ENCODE assay signal across 21 cellular contexts in the genomic region with DNA sequence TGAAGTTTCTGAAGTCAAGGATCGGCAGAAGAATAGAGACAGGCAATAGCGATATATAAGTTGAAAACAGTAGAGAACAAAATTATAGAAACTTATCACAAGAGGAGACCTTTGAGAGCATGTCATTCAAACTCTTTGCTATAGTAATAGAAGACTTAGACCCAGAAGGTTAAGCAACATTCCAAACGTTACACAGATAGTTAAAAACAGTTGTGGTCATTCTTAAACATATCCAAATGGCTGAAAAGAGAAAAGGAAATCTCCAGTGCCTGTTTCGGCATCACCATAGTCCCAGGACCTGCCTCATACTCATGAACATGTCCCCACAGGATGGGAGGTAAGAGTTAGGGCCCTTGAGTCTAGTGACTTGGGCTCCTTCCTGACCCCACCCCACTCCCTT.
DNase-seq lines count a peak whose midpoint lies in the region; ATAC-seq, FAIRE-seq and TF ChIP-seq lines count a peak whose summit lies in the region.
"Had no signal": no experiment of that assay in that cellular context is flagged by ENCODE, and none has a peak within 500 bp of the region (broad histone marks: within the 10 kb centered on the region; RNA-seq: fewer than 3 reads in every experiment).

No MANE protein-coding gene starts in this region.

- no peak for ATAC-seq in GM23338
- no peak for ATAC-seq in K562
- no peak for ATAC-seq in activated T-cell treated with anti-CD3 and anti-CD28 coated beads, Interleukin-2, amount 50 U/mL, for 72 hours (replicated peaks in 1 of 2)
- no peak for ATAC-seq in GM21576 (IDR thresholded peaks at IDR 0.05; ENCODE audit: unreplicated experiment)

- POLR2A ChIA-PET in K562 (lab: Yijun Ruan, JAX), result no interaction called here

- DNase-seq in EH (ENCODE audit: low read depth) (peak; percentile 25), GM23338 (ENCODE audit: low spot score) (no peak), K562 (ENCODE audit: extremely low read depth in 1 of 4, low spot score in 3 of 4) (no peak), hepatocyte (ENCODE audit: low spot score) (no peak), left ventricle myocardium inferior (no peak)
- DNase-seq in activated T-cell treated with anti-CD3 and anti-CD28 coated beads, Interleukin-2, amount 50 U/mL, for 72 hours, result no peak
- no peak for DNase-seq in activated CD4-positive, CD25-positive, alpha-beta regulatory T cell (lab: John Stamatoyannopoulos, UW)
- DNase-seq: AML-193; BE2C; CD4-positive, alpha-beta T cell; CD8-positive, alpha-beta memory T cell; DMS 273 treated with DMSO at 0.1 percent for 48 hours; DMS79; GF-D8; H7; HCEC 1CT had no signal

- H3K4me3 ChIP-seq in GM23338 (no peak overlapping the region), K562 (no peak overlapping the region), hepatocyte (no peak overlapping the region), left ventricle myocardium inferior (no peak overlapping the region)
- H3K4me3 ChIP-seq: BLaER1 treated with 17β-estradiol and CSF1 and Interleukin-3, amounts not matched to agents 10 nM and 100 nM had no signal

- no peaks in the 10 kb centered on the region for H4K20me1 ChIP-seq in GM23338 (replicated peaks; ENCODE audit: insufficient read depth)
- no peaks in the 10 kb centered on the region for H4K20me1 ChIP-seq in K562 (replicated peaks; ENCODE audit: control insufficient read depth, insufficient read depth, low read length)
- no peaks in the 10 kb centered on the region for H4K20me1 ChIP-seq in hepatocyte (ENCODE audit: insufficient read depth, poor library complexity, severe bottlenecking)
- H4K20me1 ChIP-seq: BLaER1 treated with 17β-estradiol and CSF1 and Interleukin-3, amounts not matched to agents 10 nM and 100 nM had no signal

- no peak for TF ChIP-seq RAD21 in K562 (CRISPR knock-in tag; conservative IDR thresholded peaks at IDR 0.05 in 1 of 2, IDR thresholded peaks at IDR 0.05 in 1 of 2)

- intact Hi-C loops in K562 (cut with micrococcal nuclease), result no loop called here
- intact Hi-C loops in left ventricle myocardium inferior (cut with micrococcal nuclease), result no loop called here

- no peak for TF ChIP-seq CTCF in GM23338 (conservative IDR thresholded peaks at IDR 0.05; ENCODE audit: low read depth in 2 of 2)
- no peak for TF ChIP-seq CTCF in K562 (IDR thresholded peaks at IDR 0.05 in 2 of 3, conservative IDR thresholded peaks at IDR 0.05 in 1 of 3; ENCODE audit: insufficient read depth in 2 of 3, low read depth in 1 of 3, low read length in 3 of 3)
- no peak for TF ChIP-seq CTCF in hepatocyte (IDR thresholded peaks at IDR 0.05; ENCODE audit: poor library complexity)
- TF ChIP-seq CTCF in left ventricle myocardium inferior (IDR thresholded peaks at IDR 0.05; ENCODE audit: borderline replicate concordance), result no peak

- in situ Hi-C loops in K562 (cut with MboI), result no loop called here

- no peaks in the 10 kb centered on the region for H3K4me1 ChIP-seq in GM23338 (ENCODE audit: insufficient read depth)
- no peaks in the 10 kb centered on the region for H3K4me1 ChIP-seq in K562 (replicated peaks in 1 of 2; ENCODE audit: control insufficient read depth in 2 of 2, insufficient read depth in 2 of 2, low read length in 2 of 2)
- no peaks in the 10 kb centered on the region for H3K4me1 ChIP-seq in hepatocyte (ENCODE audit: insufficient read depth)
- no peaks in the 10 kb centered on the region for H3K4me1 ChIP-seq in left ventricle myocardium inferior
- H3K4me1 ChIP-seq: BE2C; BLaER1 treated with 17β-estradiol and CSF1 and Interleukin-3, amounts not matched to agents 10 nM and 100 nM had no signal

- no peak overlapping the region for H3K9ac ChIP-seq in K562 (ENCODE audit: insufficient read depth in 1 of 2, low read depth in 2 of 2, low read length in 2 of 2)
- H3K9ac ChIP-seq: BLaER1 treated with 17β-estradiol and CSF1 and Interleukin-3, amounts not matched to agents 10 nM and 100 nM had no signal

- peaks cover 13% of the 10 kb centered on the region for H3K4me1 Mint-ChIP-seq in GM23338
- no peaks in the 10 kb centered on the region for H3K4me1 Mint-ChIP-seq in activated T-cell treated with anti-CD3 and anti-CD28 coated beads, Interleukin-2, amount 50 U/mL, for 72 hours (ENCODE audit: low read depth)
- H3K4me1 Mint-ChIP-seq: CD14-positive monocyte; CD8-positive, alpha-beta memory T cell had no signal

- H3K27ac ChIP-seq in GM23338 (ENCODE audit: low read depth), result no peak overlapping the region
- H3K27ac ChIP-seq in K562 (ENCODE audit: extremely low read depth, low read depth, low read length), result no peak overlapping the region
- H3K27ac ChIP-seq in hepatocyte, result peak overlapping the region; percentile 55
- no peak overlapping the region for H3K27ac ChIP-seq in left ventricle myocardium inferior (replicated peaks)
- H3K27ac ChIP-seq: BLaER1 treated with 17β-estradiol and CSF1 and Interleukin-3, amounts not matched to agents 10 nM and 100 nM had no signal

- H3K27me3 ChIP-seq in GM23338 (ENCODE audit: insufficient read depth), result no peaks in the 10 kb centered on the region
- H3K27me3 ChIP-seq in K562 (ENCODE audit: control insufficient read depth in 2 of 2, insufficient read depth in 2 of 2, low read length in 2 of 2), result no peaks in the 10 kb centered on the region
- H3K27me3 ChIP-seq in hepatocyte, result no peaks in the 10 kb centered on the region
- no peaks in the 10 kb centered on the region for H3K27me3 ChIP-seq in left ventricle myocardium inferior (ENCODE audit: low read depth)
- H3K27me3 ChIP-seq: BE2C; BLaER1 treated with 17β-estradiol and CSF1 and Interleukin-3, amounts not matched to agents 10 nM and 100 nM had no signal

- H3K79me2 ChIP-seq in GM23338 (replicated peaks; ENCODE audit: insufficient read depth), result no peaks in the 10 kb centered on the region
- H3K79me2 ChIP-seq in K562 (ENCODE audit: control insufficient read depth, insufficient read depth, low read length), result no peaks in the 10 kb centered on the region
- H3K79me2 ChIP-seq in hepatocyte, result no peaks in the 10 kb centered on the region

- TF ChIP-seq EP300 in K562 (IDR thresholded peaks at IDR 0.05; ENCODE audit: low read length), result no peak

- H3F3A ChIP-seq in GM23338 (replicated peaks; ENCODE audit: low read depth), result no peaks in the 10 kb centered on the region

- H3K9me1 ChIP-seq in K562 (ENCODE audit: control insufficient read depth, insufficient read depth, low read length), result no peaks in the 10 kb centered on the region

- FAIRE-seq in K562 (lab: Jason Lieb, UNC), result no peak
- FAIRE-seq: D721Med, H1 had no signal

- CTCF ChIA-PET in K562 (lab: Yijun Ruan, JAX; ENCODE audit: low intra/inter-chr PET ratio), result no interaction called here

- H3K9me2 ChIP-seq in GM23338 (ENCODE audit: insufficient read depth), result peaks cover 5% of the 10 kb centered on the region; the same call in 1 of the 2 replicates
- no peaks in the 10 kb centered on the region for H3K9me2 ChIP-seq in hepatocyte (replicated peaks; ENCODE audit: insufficient read depth)

- no peak overlapping the region for H3K4me2 ChIP-seq in GM23338
- no peak overlapping the region for H3K4me2 ChIP-seq in K562 (ENCODE audit: insufficient read depth, low read length)
- H3K4me2 ChIP-seq in hepatocyte, result no peak overlapping the region
- H3K4me2 ChIP-seq: BLaER1 treated with 17β-estradiol and CSF1 and Interleukin-3, amounts not matched to agents 10 nM and 100 nM had no signal

- H3K4me3 Mint-ChIP-seq in GM23338, result no peak overlapping the region
- no peak overlapping the region for H3K4me3 Mint-ChIP-seq in activated T-cell treated with anti-CD3 and anti-CD28 coated beads, Interleukin-2, amount 50 U/mL, for 72 hours
- H3K4me3 Mint-ChIP-seq: CD14-positive monocyte; CD4-positive, alpha-beta T cell; CD8-positive, alpha-beta memory T cell had no signal

- H3K27me3 Mint-ChIP-seq in GM23338 (ENCODE audit: insufficient read depth, low read depth, poor library complexity), result peaks cover 4% of the 10 kb centered on the region
- no peaks in the 10 kb centered on the region for H3K27me3 Mint-ChIP-seq in activated T-cell treated with anti-CD3 and anti-CD28 coated beads, Interleukin-2, amount 50 U/mL, for 72 hours (ENCODE audit: low read depth)

- TF ChIP-seq POLR2A in K562 (conservative IDR thresholded peaks at IDR 0.05), result no peak

- H3K36me3 Mint-ChIP-seq in GM23338 (ENCODE audit: low read depth), result peaks cover 7% of the 10 kb centered on the region; the same call in 1 of the 3 replicates
- peaks cover 0 to 2% of the 10 kb centered on the region in 2 donors for H3K36me3 Mint-ChIP-seq in activated T-cell treated with anti-CD3 and anti-CD28 coated beads, Interleukin-2, amount 50 U/mL, for 72 hours (ENCODE audit: insufficient read depth in 2 of 2)
- H3K36me3 Mint-ChIP-seq: CD14-positive monocyte; CD8-positive, alpha-beta memory T cell had no signal

- no peaks in the 10 kb centered on the region for H3K36me3 ChIP-seq in GM23338 (ENCODE audit: insufficient read depth)
- H3K36me3 ChIP-seq in K562 (ENCODE audit: control insufficient read depth, insufficient read depth, low read length), result no peaks in the 10 kb centered on the region
- H3K36me3 ChIP-seq in hepatocyte (replicated peaks; ENCODE audit: insufficient read depth, low read depth), result no peaks in the 10 kb centered on the region
- H3K36me3 ChIP-seq in left ventricle myocardium inferior, result no peaks in the 10 kb centered on the region
- H3K36me3 ChIP-seq: BE2C; BLaER1 treated with 17β-estradiol and CSF1 and Interleukin-3, amounts not matched to agents 10 nM and 100 nM had no signal

- no TSS peak for BruUV-seq in K562 (replicated peaks; lab: Mats Ljungman, UMichigan)

- WGBS in K562 (ENCODE audit: insufficient coverage, low coverage, missing lambda C conversion rate), result 40% methylated on average over 4 of the region's 4 CpGs
- 90% methylated on average over 4 of the region's 4 CpGs for WGBS in hepatocyte (ENCODE audit: low lambda C conversion rate, missing lambda C conversion rate)

- no peak overlapping the region for H3K27ac Mint-ChIP-seq in GM23338
- H3K27ac Mint-ChIP-seq in activated T-cell treated with anti-CD3 and anti-CD28 coated beads, Interleukin-2, amount 50 U/mL, for 72 hours, result no peak overlapping the region
- H3K27ac Mint-ChIP-seq: CD14-positive monocyte; CD4-positive, alpha-beta T cell; CD8-positive, alpha-beta memory T cell had no signal

- H2AFZ ChIP-seq in GM23338 (0 out of 2 replicates have a peak overlapping the region, but pooled peaks have one; percentile 20), K562 (ENCODE audit: low read depth, low read length) (peak overlapping the region; percentile 47; the same call in 1 of the 2 replicates), hepatocyte (no peak overlapping the region)

- H3K9me3 ChIP-seq in K562 (replicated peaks; ENCODE audit: control insufficient read depth, insufficient read depth, low read depth, low read length) (no peaks in the 10 kb centered on the region), hepatocyte (ENCODE audit: low read depth) (peaks cover 3% of the 10 kb centered on the region), left ventricle myocardium inferior (replicated peaks) (peaks cover 21% of the 10 kb centered on the region)
- H3K9me3 ChIP-seq: BE2C had no signal

- peaks cover 14% of the 10 kb centered on the region for H3K9me3 Mint-ChIP-seq in GM23338
- H3K9me3 Mint-ChIP-seq in activated T-cell treated with anti-CD3 and anti-CD28 coated beads, Interleukin-2, amount 50 U/mL, for 72 hours, result peaks cover 0 to 6% of the 10 kb centered on the region in 2 donors

TF ChIP-seq in GM23338, 12 proteins besides CTCF, POLR2A, EP300 and RAD21 (continues in another document):
- no peak for TF ChIP-seq POLR2AphosphoS5 (IDR thresholded peaks at IDR 0.05; ENCODE audit: low read depth)
